29 cellular contexts compared by ENCODE assay signal in genomic region chr3:190220362-190220761, GRCh38.
"Had no signal": no experiment of that assay in that cellular context is flagged by ENCODE, and none has a peak within 500 bp of the region (broad histone marks: within the 10 kb centered on the region; RNA-seq: fewer than 3 reads in every experiment).

No MANE protein-coding gene starts in this region.

- H3K4me1 ChIP-seq: colonic mucosa, esophagus muscularis mucosa, esophagus squamous epithelium, foreskin keratinocyte, gastrocnemius medialis, gastroesophageal sphincter had no signal

- FAIRE-seq: colon, endometrium, endothelial cell of umbilical vein, frontal cortex had no signal

- H3K9me3 ChIP-seq: colonic mucosa, esophagus squamous epithelium, gastrocnemius medialis, gastroesophageal sphincter had no signal

- H3K4me3 ChIP-seq: colonic mucosa, coronary artery, dorsolateral prefrontal cortex, esophagus muscularis mucosa, esophagus squamous epithelium, gastrocnemius medialis, gastroesophageal sphincter, heart left ventricle, heart right ventricle had no signal

- DNase-seq: colonic mucosa; cortex of kidney; dermis blood vessel endothelial cell; dorsolateral prefrontal cortex; effector CD4-positive, alpha-beta T cell; effector CD8-positive, alpha-beta T cell; effector memory CD4-positive, alpha-beta T cell; effector memory CD8-positive, alpha-beta T cell; endodermal cell; erythroblast; esophagus squamous epithelium; foreskin fibroblast; foreskin keratinocyte; foreskin melanocyte; gastrocnemius medialis; glutamatergic neuron; head of caudate nucleus; heart left ventricle; heart right ventricle had no signal

- H3K27me3 ChIP-seq: colonic mucosa, dorsolateral prefrontal cortex, esophagus muscularis mucosa, esophagus squamous epithelium, foreskin keratinocyte, gastrocnemius medialis, gastroesophageal sphincter, heart left ventricle had no signal

- H3K4me3 Mint-ChIP-seq: dendritic cell treated with granulocyte-macrophage colony-stimulating factor and Interleukin-4, amounts not matched to agents 40 ng/mL and 50 ng/mL, for 4 days; effector memory CD8-positive, alpha-beta T cell; endodermal cell had no signal

- ATAC-seq: effector memory CD8-positive, alpha-beta T cell; esophagus mucosa; foreskin keratinocyte; gastrocnemius medialis; gastroesophageal sphincter; heart left ventricle; heart right ventricle had no signal

- H3K27ac ChIP-seq: colonic mucosa, coronary artery, dorsolateral prefrontal cortex, epithelial cell of prostate, esophagus muscularis mucosa, esophagus squamous epithelium, foreskin keratinocyte, gastrocnemius medialis, gastroesophageal sphincter, heart left ventricle, heart right ventricle had no signal

- H3K36me3 ChIP-seq: colonic mucosa, esophagus muscularis mucosa, esophagus squamous epithelium, gastrocnemius medialis, gastroesophageal sphincter, heart left ventricle, heart right ventricle had no signal

- H3K27ac Mint-ChIP-seq: dendritic cell treated with granulocyte-macrophage colony-stimulating factor and Interleukin-4, amounts not matched to agents 40 ng/mL and 50 ng/mL, for 4 days; effector memory CD8-positive, alpha-beta T cell; endodermal cell had no signal
